8 cellular contexts compared by ENCODE assay signal in the genomic region with DNA sequence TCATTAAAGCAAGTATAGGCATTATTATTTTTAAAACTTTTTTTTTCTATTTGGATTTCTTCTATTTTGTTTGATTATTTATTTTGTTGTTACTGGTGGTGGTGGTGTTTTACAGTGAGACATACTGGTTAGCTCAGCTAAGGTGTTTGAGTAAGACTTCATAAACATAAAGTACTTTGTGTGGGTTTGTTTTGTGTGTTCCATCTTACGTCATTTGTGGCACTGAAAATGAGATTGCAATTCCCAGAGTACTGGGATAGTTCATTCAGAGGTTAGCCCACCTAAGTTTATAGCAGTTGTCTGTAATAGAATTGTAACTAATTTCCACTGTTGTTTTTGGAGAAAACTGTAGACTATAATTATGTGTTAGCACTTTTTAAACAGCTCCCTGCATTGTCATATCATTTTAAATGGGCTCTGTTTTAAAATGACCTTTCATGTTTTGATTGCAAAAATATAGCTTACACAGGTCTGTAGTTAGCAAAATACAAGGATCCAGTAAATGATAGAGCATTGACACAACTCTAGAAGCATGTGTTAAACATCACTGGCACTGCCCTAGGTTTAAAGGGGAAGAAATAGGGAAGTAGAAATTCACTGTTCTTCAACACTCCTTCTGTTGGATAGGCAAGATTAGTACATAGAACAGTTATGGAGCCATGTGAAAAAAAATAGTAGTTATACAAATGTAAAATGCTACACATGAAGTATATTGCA.
DNase-seq lines count a peak whose midpoint lies in the region; ATAC-seq lines count a peak whose summit lies in the region.

No MANE protein-coding gene starts in this region.

- H3K9ac ChIP-seq in endocrine pancreas (ENCODE audit: control insufficient read depth, insufficient read depth, low read length): no peak overlapping the region

- DNase-seq in Right ventricle myocardium inferior (ENCODE audit: missing footprints) (no peak), cardiac septum (ENCODE audit: low spot score) (no peak), retina (no peak), RPMI8226 (no peak), NK-92 (lab: John Stamatoyannopoulos, UW; ENCODE audit: unreplicated experiment) (no peak), MG63 (no peak)

- ATAC-seq in Right ventricle myocardium inferior: peak; percentile 15

- no peaks in the 10 kb centered on the region for H3K36me3 ChIP-seq in endocrine pancreas (ENCODE audit: control insufficient read depth, insufficient read depth, low read length)
- H3K36me3 ChIP-seq in muscle layer of duodenum (ENCODE audit: control insufficient read depth in 1 of 2, insufficient read depth in 2 of 2, low read length in 2 of 2): no peaks in the 10 kb centered on the region
- H3K36me3 ChIP-seq in MG63: no peaks in the 10 kb centered on the region

- H3K4me3 ChIP-seq in endocrine pancreas (ENCODE audit: control insufficient read depth, insufficient read depth, low read length) (peak overlapping the region; percentile 65), muscle layer of duodenum (ENCODE audit: low read depth in 1 of 2, low read length in 2 of 2) (peak overlapping the region in 1 of 2 donors; percentile 21), MG63 (no peak overlapping the region)

- no peaks in the 10 kb centered on the region for H3K4me1 ChIP-seq in endocrine pancreas (ENCODE audit: control insufficient read depth, insufficient read depth, low read length)
- H3K4me1 ChIP-seq in muscle layer of duodenum (ENCODE audit: control insufficient read depth in 1 of 2, insufficient read depth in 2 of 2, low read length in 2 of 2): peaks cover 13 to 30% of the 10 kb centered on the region in 2 donors

- intact Hi-C loops in Right ventricle myocardium inferior (cut with DNase I): loop anchor here (5.0 kb wide), 2 partner anchors 67 to 172 kb away; partner anchors contain the start of gene NFIA
- intact Hi-C loops in cardiac septum (cut with DNase I): loop anchor here (5.0 to 10.0 kb wide), 2 partner anchors 122 to 191 kb away; no protein-coding TSS in a partner anchor

- peak overlapping the region; percentile 81 for H3K27ac ChIP-seq in muscle layer of duodenum (ENCODE audit: low read length)

- H3K9me3 ChIP-seq in endocrine pancreas (ENCODE audit: control insufficient read depth, low read length) (no peaks in the 10 kb centered on the region), muscle layer of duodenum (ENCODE audit: control insufficient read depth in 1 of 2, low read length in 2 of 2) (no peaks in the 10 kb centered on the region), MG63 (no peaks in the 10 kb centered on the region)

- no peaks in the 10 kb centered on the region for H3K27me3 ChIP-seq in endocrine pancreas (ENCODE audit: control insufficient read depth, insufficient read depth, low read length)
- H3K27me3 ChIP-seq in muscle layer of duodenum (ENCODE audit: low read depth, low read length): no peaks in the 10 kb centered on the region
- H3K27me3 ChIP-seq in MG63: no peaks in the 10 kb centered on the region; the same call in 1 of the 2 replicates
